ENCODE assay signal across 12 cellular contexts in the genomic region with DNA sequence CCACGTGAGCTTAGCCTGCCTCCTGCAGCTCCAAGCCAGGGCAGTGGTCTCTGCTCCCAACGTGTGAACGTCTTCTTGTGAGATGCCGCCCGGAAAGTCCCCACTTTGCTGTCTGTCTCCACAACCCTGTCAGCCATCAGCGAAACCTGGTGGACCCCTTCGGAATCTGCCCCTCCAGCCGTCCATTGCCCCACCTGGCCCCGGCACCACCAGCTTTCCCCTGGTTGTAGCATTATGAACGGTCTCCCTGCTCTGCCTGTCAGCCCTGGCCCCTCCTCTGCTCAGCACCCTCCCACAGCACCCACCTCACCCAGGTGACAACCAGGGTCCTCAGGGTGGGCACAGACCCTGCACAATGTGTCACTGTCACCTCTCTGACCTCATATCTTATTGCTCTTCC.
A peak's percentile ranks its signal among the peaks of the same experiment; 100 is the strongest.
DNase-seq lines count a peak whose midpoint lies in the region; TF ChIP-seq lines count a peak whose summit lies in the region.
"Had no signal": no experiment of that assay in that cellular context is flagged by ENCODE, and none has a peak within 500 bp of the region (broad histone marks: within the 10 kb centered on the region; RNA-seq: fewer than 3 reads in every experiment).

No MANE protein-coding gene starts in this region.

- H3K4me3 Mint-ChIP-seq in dendritic cell treated with granulocyte-macrophage colony-stimulating factor and Interleukin-4, amounts not matched to agents 40 ng/mL and 50 ng/mL, for 4 days: no peak overlapping the region
- H3K4me3 Mint-ChIP-seq: CD4-positive, alpha-beta T cell; H9 had no signal

- no peak for TF ChIP-seq POLR2A in sigmoid colon (IDR thresholded peaks at IDR 0.05)

- peaks cover 31% of the 10 kb centered on the region for H3K4me1 Mint-ChIP-seq in dendritic cell treated with granulocyte-macrophage colony-stimulating factor and Interleukin-4, amounts not matched to agents 40 ng/mL and 50 ng/mL, for 4 days (ENCODE audit: low read depth)

- H3K23ac ChIP-seq in mesenchymal stem cell (ENCODE audit: low read length in 2 of 2): no peak overlapping the region

- no peak overlapping the region for H3K9ac ChIP-seq in mesenchymal stem cell (ENCODE audit: low read length)

- H2AK5ac ChIP-seq in mesenchymal stem cell (ENCODE audit: low read length, severe bottlenecking): no peak overlapping the region

- H3K4me3 ChIP-seq in left ventricle myocardium inferior: no peak overlapping the region
- H3K4me3 ChIP-seq in mesenchymal stem cell (ENCODE audit: insufficient read depth in 1 of 2, low read depth in 1 of 2, low read length in 2 of 2): no peak overlapping the region
- no peak overlapping the region for H3K4me3 ChIP-seq in sigmoid colon

- peak overlapping the region; percentile 8 for H2BK15ac ChIP-seq in mesenchymal stem cell (ENCODE audit: low read depth, poor library complexity, severe bottlenecking)

- no peak for DNase-seq in left ventricle myocardium inferior
- DNase-seq in cardiac septum (ENCODE audit: low spot score): no peak
- no peak for DNase-seq in mesenchymal stem cell
- DNase-seq in sigmoid colon: peak; percentile 46
- no peak for DNase-seq in hippocampal formation (lab: John Stamatoyannopoulos, UW)
- DNase-seq in Ammon's horn (ENCODE audit: low spot score): no peak
- DNase-seq in stimulated activated CD4-positive, alpha-beta T cell treated with anti-CD3 and anti-CD28 coated beads, Interleukin-2, amount 100 ng/mL, for 24 hours: no peak
- DNase-seq: Caco-2; CD4-positive, alpha-beta T cell; H9 had no signal

- H3K27ac ChIP-seq in left ventricle myocardium inferior (replicated peaks) (peak overlapping the region; percentile 66), mesenchymal stem cell (ENCODE audit: low read length, poor library complexity, severe bottlenecking) (no peak overlapping the region), sigmoid colon (no peak overlapping the region)
- H3K27ac ChIP-seq: C4-2B had no signal

- H3K4ac ChIP-seq in mesenchymal stem cell (ENCODE audit: low read depth in 1 of 2, low read length in 2 of 2): no peak overlapping the region

- peaks cover 41% of the 10 kb centered on the region for H3K4me1 ChIP-seq in left ventricle myocardium inferior
- no peaks in the 10 kb centered on the region for H3K4me1 ChIP-seq in mesenchymal stem cell (ENCODE audit: control insufficient read depth, insufficient read depth, low read depth, low read length)
- no peaks in the 10 kb centered on the region for H3K4me1 ChIP-seq in sigmoid colon
- H3K4me1 ChIP-seq: Caco-2 had no signal

- no peak overlapping the region for H2AFZ ChIP-seq in mesenchymal stem cell (ENCODE audit: low read depth, low read length)

- H3K18ac ChIP-seq in mesenchymal stem cell (ENCODE audit: low read depth in 1 of 2, low read length in 2 of 2): no peak overlapping the region

- no peak overlapping the region for H2BK5ac ChIP-seq in mesenchymal stem cell (ENCODE audit: low read depth, low read length, poor library complexity, severe bottlenecking)

- H4K8ac ChIP-seq in mesenchymal stem cell (ENCODE audit: low read length): no peak overlapping the region

- no peak for TF ChIP-seq EP300 in sigmoid colon (IDR thresholded peaks at IDR 0.05)

- H3K9me3 ChIP-seq in left ventricle myocardium inferior (replicated peaks): no peaks in the 10 kb centered on the region
- no peaks in the 10 kb centered on the region for H3K9me3 ChIP-seq in mesenchymal stem cell (ENCODE audit: control insufficient read depth, low read length)
- no peaks in the 10 kb centered on the region for H3K9me3 ChIP-seq in sigmoid colon
- H3K9me3 ChIP-seq: Caco-2 had no signal

- H3K27ac Mint-ChIP-seq in dendritic cell treated with granulocyte-macrophage colony-stimulating factor and Interleukin-4, amounts not matched to agents 40 ng/mL and 50 ng/mL, for 4 days: peak overlapping the region; percentile 56
- H3K27ac Mint-ChIP-seq: CD4-positive, alpha-beta T cell; H9 had no signal

- peaks cover 16% of the 10 kb centered on the region for H3K27me3 Mint-ChIP-seq in dendritic cell treated with granulocyte-macrophage colony-stimulating factor and Interleukin-4, amounts not matched to agents 40 ng/mL and 50 ng/mL, for 4 days

- H3K36me3 ChIP-seq in left ventricle myocardium inferior (no peaks in the 10 kb centered on the region), mesenchymal stem cell (ENCODE audit: control insufficient read depth in 1 of 2, insufficient read depth in 2 of 2, low read depth in 1 of 2, low read length in 2 of 2) (no peaks in the 10 kb centered on the region), sigmoid colon (no peaks in the 10 kb centered on the region)

- H3K14ac ChIP-seq in mesenchymal stem cell (ENCODE audit: low read length in 2 of 2): no peak overlapping the region

- no peak overlapping the region for H2BK12ac ChIP-seq in mesenchymal stem cell (ENCODE audit: low read length in 2 of 2)

- H3K4me2 ChIP-seq in mesenchymal stem cell (ENCODE audit: low read length, poor library complexity, severe bottlenecking): no peak overlapping the region

- no peak overlapping the region for H4K91ac ChIP-seq in mesenchymal stem cell (ENCODE audit: low read length)

- no peaks in the 10 kb centered on the region for H3K36me3 Mint-ChIP-seq in dendritic cell treated with granulocyte-macrophage colony-stimulating factor and Interleukin-4, amounts not matched to agents 40 ng/mL and 50 ng/mL, for 4 days (ENCODE audit: low read depth)

- WGBS in mesenchymal stem cell: 86% methylated on average over 10 of the region's 10 CpGs
- 91 to 94% methylated on average over 10 of the region's 10 CpGs for WGBS in sigmoid colon, 2 donors

- no peak overlapping the region for H2BK120ac ChIP-seq in mesenchymal stem cell (ENCODE audit: low read depth, low read length)

- no peaks in the 10 kb centered on the region for H3K79me1 ChIP-seq in mesenchymal stem cell (replicated peaks; ENCODE audit: low read length, poor library complexity, severe bottlenecking)

- TF ChIP-seq CTCF in left ventricle myocardium inferior (IDR thresholded peaks at IDR 0.05; ENCODE audit: borderline replicate concordance) (no peak), sigmoid colon (IDR thresholded peaks at IDR 0.05) (no peak)

- H3K27me3 ChIP-seq in left ventricle myocardium inferior (ENCODE audit: low read depth) (no peaks in the 10 kb centered on the region), mesenchymal stem cell (ENCODE audit: control insufficient read depth in 1 of 2, insufficient read depth in 1 of 2, low read length in 2 of 2) (peaks cover 65 to 78% of the 10 kb centered on the region in 2 experiments), sigmoid colon (peaks cover 0 to 11% (median 3%) of the 10 kb centered on the region in 3 donors)

- intact Hi-C loops in left ventricle myocardium inferior (cut with micrococcal nuclease): no loop called here
- intact Hi-C loops in cardiac septum (cut with DNase I): no loop called here
- intact Hi-C loops in dendritic cell treated with granulocyte-macrophage colony-stimulating factor and Interleukin-4, amounts not matched to agents 40 ng/mL and 50 ng/mL, for 4 days (cut with micrococcal nuclease): no loop called here
- intact Hi-C loops in sigmoid colon (cut with DNase I): no loop called here

- H3K9me3 Mint-ChIP-seq in dendritic cell treated with granulocyte-macrophage colony-stimulating factor and Interleukin-4, amounts not matched to agents 40 ng/mL and 50 ng/mL, for 4 days: peaks cover 8% of the 10 kb centered on the region
- H3K9me3 Mint-ChIP-seq: CD4-positive, alpha-beta T cell; H9 had no signal
